ENCODE assay signal across 8 cellular contexts in the genomic region with DNA sequence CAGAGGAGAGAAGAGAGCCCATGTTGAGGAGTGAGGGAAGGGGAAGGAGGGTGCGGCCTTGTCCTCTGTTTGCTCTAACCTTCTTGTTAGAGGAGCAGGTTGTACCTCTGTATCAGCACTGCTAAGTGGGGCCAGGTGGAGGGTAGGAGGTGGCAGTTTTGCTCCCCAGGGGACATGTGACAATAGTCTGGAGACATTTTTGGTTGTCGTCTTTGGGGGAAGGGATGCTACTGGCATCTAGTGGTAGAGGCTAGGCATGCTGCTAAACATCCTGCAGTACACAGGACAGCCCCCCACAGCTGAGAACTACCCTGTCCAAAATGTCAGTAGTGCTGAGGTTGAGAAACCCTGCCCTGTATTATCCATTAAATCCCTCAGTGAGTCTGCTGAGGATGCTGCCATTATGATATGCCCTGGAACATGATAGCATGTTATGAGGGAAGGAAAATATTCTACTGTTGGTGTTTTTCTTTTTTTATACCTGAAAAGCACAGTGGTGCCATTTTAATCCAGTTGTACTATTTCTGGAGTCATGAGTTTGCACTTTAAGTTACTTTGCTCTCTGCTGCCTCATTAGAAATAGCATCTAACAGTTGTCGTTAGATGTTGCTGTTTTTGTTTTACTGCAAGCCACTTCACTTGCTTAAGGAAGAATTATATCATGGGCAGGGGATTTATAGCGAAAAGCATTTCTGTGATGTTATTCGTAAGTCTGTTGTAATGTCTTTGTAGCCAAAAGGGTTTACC.
DNase-seq lines count a peak whose midpoint lies in the region; ATAC-seq and TF ChIP-seq lines count a peak whose summit lies in the region.
"Had no signal": no experiment of that assay in that cellular context is flagged by ENCODE, and none has a peak within 500 bp of the region (broad histone marks: within the 10 kb centered on the region; RNA-seq: fewer than 3 reads in every experiment).

No MANE protein-coding gene starts in this region.

- no peaks in the 10 kb centered on the region for H3K27me3 ChIP-seq in heart left ventricle
- no peaks in the 10 kb centered on the region for H3K27me3 ChIP-seq in ovary

- no peak overlapping the region for H3K4me3 Mint-ChIP-seq in WTC11
- H3K4me3 Mint-ChIP-seq: activated naive CD4-positive, alpha-beta T cell treated with anti-CD3 and anti-CD28 coated beads, Interleukin-2, amount 50 U/mL, for 24 hours had no signal

- CTCF ChIA-PET in WTC11 (lab: Charles Lee) = interaction anchor here (0.9 to 3.7 kb wide), 3 partner anchors 121 to 171 kb away, joined by 4 to 16 read pairs (median 4); no protein-coding TSS in a partner anchor

- DNase-seq in GM12864 (ENCODE audit: low read depth) (peak; percentile 71), WTC11 (ENCODE audit: low spot score) (peak; percentile 49), heart left ventricle (no peak), ovary (no peak)
- peak; percentile 14 for DNase-seq in stimulated activated CD4-positive, alpha-beta T cell treated with anti-CD3 and anti-CD28 coated beads, Interleukin-4, amount 100 ng/mL, for 24 hours

- H3K4me3 ChIP-seq in GM12864 (ENCODE audit: low read depth, low read length) (no peak overlapping the region), heart left ventricle (no peak overlapping the region), ovary (no peak overlapping the region)

- peak overlapping the region; percentile 79 for H3K27ac Mint-ChIP-seq in WTC11
- H3K27ac Mint-ChIP-seq: activated naive CD4-positive, alpha-beta T cell treated with anti-CD3 and anti-CD28 coated beads, Interleukin-2, amount 50 U/mL, for 24 hours had no signal

- 69 to 77% (median 76%) methylated on average over 5 of the region's 5 CpGs for WGBS in heart left ventricle, 4 donors
- WGBS in ovary, 3 donors = 80 to 84% (median 83%) methylated on average over 5 of the region's 5 CpGs

- H3K4me1 Mint-ChIP-seq in WTC11 = peaks cover 37% of the 10 kb centered on the region
- H3K4me1 Mint-ChIP-seq: activated naive CD4-positive, alpha-beta T cell treated with anti-CD3 and anti-CD28 coated beads, Interleukin-2, amount 50 U/mL, for 24 hours had no signal

- peak; percentile 85 for TF ChIP-seq CTCF in GM12864 (IDR thresholded peaks at IDR 0.05; ENCODE audit: low read depth, low read length, missing control alignments)
- no peak for TF ChIP-seq CTCF in WTC11 (IDR thresholded peaks at IDR 0.05)
- TF ChIP-seq CTCF in heart left ventricle (IDR thresholded peaks at IDR 0.05) = peak in 11 of 12 donors; percentile 23 to 61 (median 43)
- no peak for TF ChIP-seq CTCF in ovary (IDR thresholded peaks at IDR 0.05)

- no peaks in the 10 kb centered on the region for H3K9me3 Mint-ChIP-seq in WTC11
- H3K9me3 Mint-ChIP-seq: activated naive CD4-positive, alpha-beta T cell treated with anti-CD3 and anti-CD28 coated beads, Interleukin-2, amount 50 U/mL, for 24 hours had no signal

- peak; percentile 36 for ATAC-seq in GM21367 (IDR thresholded peaks at IDR 0.05; ENCODE audit: unreplicated experiment)
- peak; percentile 34 for ATAC-seq in HG03571 (IDR thresholded peaks at IDR 0.05; ENCODE audit: unreplicated experiment)
- peak; percentile 82 for ATAC-seq in WTC11
- ATAC-seq in heart left ventricle = peak; percentile 35 to 82 (median 55)

- H3K9me3 ChIP-seq in heart left ventricle = no peaks in the 10 kb centered on the region
- no peaks in the 10 kb centered on the region for H3K9me3 ChIP-seq in ovary

- peaks cover 9% of the 10 kb centered on the region for H3K36me3 Mint-ChIP-seq in WTC11

- H3K36me3 ChIP-seq in heart left ventricle (peaks cover 0 to 5% (median 0%) of the 10 kb centered on the region in 9 donors), ovary (no peaks in the 10 kb centered on the region)

- no peak for TF ChIP-seq EP300 in ovary (IDR thresholded peaks at IDR 0.05)

- no peaks in the 10 kb centered on the region for H3K27me3 Mint-ChIP-seq in WTC11 (ENCODE audit: low read depth)
- H3K27me3 Mint-ChIP-seq: activated naive CD4-positive, alpha-beta T cell treated with anti-CD3 and anti-CD28 coated beads, Interleukin-2, amount 50 U/mL, for 24 hours had no signal

- peaks cover 0 to 8% (median 0%) of the 10 kb centered on the region in 12 donors for H3K4me1 ChIP-seq in heart left ventricle
- H3K4me1 ChIP-seq in ovary (ENCODE audit: insufficient read depth) = no peaks in the 10 kb centered on the region

- TF ChIP-seq POLR2A in heart left ventricle (IDR thresholded peaks at IDR 0.05) (no peak), ovary (IDR thresholded peaks at IDR 0.05) (no peak)

- intact Hi-C loops in heart left ventricle (cut with DNase I) = loop anchor here in 4 of 10 donors (5.0 to 10.0 kb wide), 4 partner anchors 93 to 297 kb away; no protein-coding TSS in a partner anchor
- intact Hi-C loops in ovary (cut with DNase I) = no loop called here

- H3K27ac ChIP-seq in heart left ventricle = no peak overlapping the region
- H3K27ac ChIP-seq in ovary = no peak overlapping the region

- POLR2A ChIA-PET in WTC11 (lab: Charles Lee) = interaction anchor here (1.0 kb wide), 1 partner anchor 162 kb away, joined by 5 read pairs; the partner anchor contains the start of gene SLC25A4

TF ChIP-seq in WTC11, 78 proteins besides CTCF, POLR2A, EP300 and RAD21:
- no peak for TF ChIP-seq HMGA2 (CRISPR knock-in tag; IDR thresholded peaks at IDR 0.05)
- TF ChIP-seq, protein P1, sequence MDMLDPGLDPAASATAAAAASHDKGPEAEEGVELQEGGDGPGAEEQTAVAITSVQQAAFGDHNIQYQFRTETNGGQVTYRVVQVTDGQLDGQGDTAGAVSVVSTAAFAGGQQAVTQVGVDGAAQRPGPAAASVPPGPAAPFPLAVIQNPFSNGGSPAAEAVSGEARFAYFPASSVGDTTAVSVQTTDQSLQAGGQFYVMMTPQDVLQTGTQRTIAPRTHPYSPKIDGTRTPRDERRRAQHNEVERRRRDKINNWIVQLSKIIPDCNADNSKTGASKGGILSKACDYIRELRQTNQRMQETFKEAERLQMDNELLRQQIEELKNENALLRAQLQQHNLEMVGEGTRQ (CRISPR knock-in tag; IDR thresholded peaks at IDR 0.05) = peak; percentile 70
- no peak for TF ChIP-seq ATF2 (CRISPR knock-in tag; IDR thresholded peaks at IDR 0.05; ENCODE audit: borderline replicate concordance, low read depth)
- TF ChIP-seq, protein P2, sequence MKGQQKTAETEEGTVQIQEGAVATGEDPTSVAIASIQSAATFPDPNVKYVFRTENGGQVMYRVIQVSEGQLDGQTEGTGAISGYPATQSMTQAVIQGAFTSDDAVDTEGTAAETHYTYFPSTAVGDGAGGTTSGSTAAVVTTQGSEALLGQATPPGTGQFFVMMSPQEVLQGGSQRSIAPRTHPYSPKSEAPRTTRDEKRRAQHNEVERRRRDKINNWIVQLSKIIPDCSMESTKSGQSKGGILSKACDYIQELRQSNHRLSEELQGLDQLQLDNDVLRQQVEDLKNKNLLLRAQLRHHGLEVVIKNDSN (CRISPR knock-in tag; IDR thresholded peaks at IDR 0.05) = peak; percentile 73; the same call in 1 of the 2 replicates
- TF ChIP-seq ZNF138 (CRISPR knock-in tag; conservative IDR thresholded peaks at IDR 0.05) = 0 out of 2 replicates have a peak, but pooled peaks have one; percentile 38

Comparison
In these comparisons a context has a peak if more than half of its experiments do, and no peak if none do; other contexts are left out.
1. DNase-seq: peak in GM12864 (single experiment), WTC11 (single experiment) and stimulated activated CD4-positive, alpha-beta T cell treated with anti-CD3 and anti-CD28 coated beads, Interleukin-4, amount 100 ng/mL, for 24 hours (single experiment); none in heart left ventricle (0 of 5) and ovary (0 of 5).
2. CTCF ChIP-seq: peak in GM12864 (single experiment) and heart left ventricle (11 of 12); none in WTC11 (single experiment) and ovary (0 of 3).
3. Peak in every context shown above with its lines, with median percentiles within 50 percentile points of each other: ATAC-seq.